In genomic region chr17:46264456-46265198, GRCh38 we compare ENCODE assay signal across 8 cellular contexts. TPM values are rescaled to one million over a fixed set of nuclear protein-coding genes. Genes with fewer than 3 reads are reported as not detected.
DNase-seq lines count a peak whose midpoint lies in the region; ATAC-seq, FAIRE-seq and TF ChIP-seq lines count a peak whose summit lies in the region.

No MANE protein-coding gene starts in this region.

- no peak for FAIRE-seq in RCC 7860 (lab: Jason Lieb, UNC)

- H3K27me3 Mint-ChIP-seq in activated CD4-positive, alpha-beta T cell treated with anti-CD3 and anti-CD28 coated beads, Interleukin-2, amount 10 ng/mL, durations not matched to agents 24 days and 14 days, result peaks cover 35% of the 10 kb centered on the region

- no peak for TF ChIP-seq CTCF in choroid plexus epithelial cell (conservative IDR thresholded peaks at IDR 0.05; ENCODE audit: low read depth, low read length)

- H3K9me3 Mint-ChIP-seq in activated CD4-positive, alpha-beta T cell treated with anti-CD3 and anti-CD28 coated beads, Interleukin-2, amount 10 ng/mL, durations not matched to agents 24 days and 14 days, result no peaks in the 10 kb centered on the region

- H3K4me3 Mint-ChIP-seq in activated CD4-positive, alpha-beta T cell treated with anti-CD3 and anti-CD28 coated beads, Interleukin-2, amount 10 ng/mL, durations not matched to agents 24 days and 14 days, result peak overlapping the region; percentile 38

- peaks cover 36% of the 10 kb centered on the region for H3K4me1 Mint-ChIP-seq in activated CD4-positive, alpha-beta T cell treated with anti-CD3 and anti-CD28 coated beads, Interleukin-2, amount 10 ng/mL, durations not matched to agents 24 days and 14 days

- ATAC-seq in GM18502 (IDR thresholded peaks at IDR 0.05; ENCODE audit: poor library complexity, unreplicated experiment) (no peak), GM19455 (IDR thresholded peaks at IDR 0.05; ENCODE audit: unreplicated experiment) (no peak)

- intact Hi-C loops in activated CD4-positive, alpha-beta T cell treated with anti-CD3 and anti-CD28 coated beads, Interleukin-2, amount 10 ng/mL, durations not matched to agents 24 days and 14 days (cut with micrococcal nuclease), result no loop called here

- peak overlapping the region; percentile 80 for H3K27ac Mint-ChIP-seq in activated CD4-positive, alpha-beta T cell treated with anti-CD3 and anti-CD28 coated beads, Interleukin-2, amount 10 ng/mL, durations not matched to agents 24 days and 14 days

- H3K36me3 Mint-ChIP-seq in activated CD4-positive, alpha-beta T cell treated with anti-CD3 and anti-CD28 coated beads, Interleukin-2, amount 10 ng/mL, durations not matched to agents 24 days and 14 days (ENCODE audit: low read depth), result no peaks in the 10 kb centered on the region

- DNase-seq in activated CD4-positive, alpha-beta T cell treated with anti-CD3 and anti-CD28 coated beads, Interleukin-2, amount 10 ng/mL, durations not matched to agents 24 days and 14 days, result peak; percentile 71
- DNase-seq in activated CD4-positive, alpha-beta T cell treated with anti-CD3 and anti-CD28 coated beads for 1 hour, result no peak
- DNase-seq in RCC 7860 (ENCODE audit: low spot score) (peak; percentile 53), choroid plexus epithelial cell (ENCODE audit: low read depth) (peak; percentile 91), renal cortical epithelial cell (ENCODE audit: low read depth) (peak; percentile 81), SKM-1 (lab: John Stamatoyannopoulos, UW; ENCODE audit: unreplicated experiment) (no peak)

- H3K4me3 ChIP-seq in choroid plexus epithelial cell (ENCODE audit: low read depth, low read length), result no peak overlapping the region

RNA-seq across cellular contexts. Expression of gene LRRC37A, which starts 30.3 kb away (rescaled TPM):
- 2.4 and 2.7 TPM in 2 replicates for total RNA-seq in activated CD4-positive, alpha-beta T cell treated with anti-CD3 and anti-CD28 coated beads, Interleukin-2, amount 10 ng/mL, durations not matched to agents 24 days and 14 days
- 0.17 and 2.7 TPM in 2 replicates for total RNA-seq in renal cortical epithelial cell

Comparison
In these comparisons a context has a peak if more than half of its experiments do, and no peak if none do; other contexts are left out.
1. DNase-seq: peak in activated CD4-positive, alpha-beta T cell treated with anti-CD3 and anti-CD28 coated beads, Interleukin-2, amount 10 ng/mL, durations not matched to agents 24 days and 14 days (single experiment), RCC 7860 (single experiment), choroid plexus epithelial cell (single experiment) and renal cortical epithelial cell (single experiment); none in activated CD4-positive, alpha-beta T cell treated with anti-CD3 and anti-CD28 coated beads for 1 hour (single experiment) and SKM-1 (single experiment).